11 cellular contexts compared by ENCODE assay signal in genomic region chr11:86040919-86041318, GRCh38. TPM values are rescaled to one million over a fixed set of nuclear protein-coding genes. Genes with fewer than 3 reads are reported as not detected.
DNase-seq lines count a peak whose midpoint lies in the region; ATAC-seq, FAIRE-seq and TF ChIP-seq lines count a peak whose summit lies in the region.
"Had no signal": no experiment of that assay in that cellular context is flagged by ENCODE, and none has a peak within 500 bp of the region (broad histone marks: within the 10 kb centered on the region; RNA-seq: fewer than 3 reads in every experiment).

No MANE protein-coding gene starts in this region.

- H3K27ac Mint-ChIP-seq in naive thymus-derived CD8-positive, alpha-beta T cell, result peak overlapping the region in 6 of 10 donors; percentile 1 to 66 (median 34)

- peaks cover 0 to 14% (median 0%) of the 10 kb centered on the region in 3 donors for H3K36me3 Mint-ChIP-seq in naive thymus-derived CD8-positive, alpha-beta T cell

- peaks cover 0 to 94% (median 73%) of the 10 kb centered on the region in 9 donors for H3K4me1 ChIP-seq in heart right ventricle
- H3K4me1 ChIP-seq in ascending aorta, result peaks cover 8 to 57% of the 10 kb centered on the region in 2 donors
- H3K4me1 ChIP-seq in urinary bladder (ENCODE audit: insufficient read depth), result peaks cover 2% of the 10 kb centered on the region
- peaks cover 16 to 39% of the 10 kb centered on the region in 2 donors for H3K4me1 ChIP-seq in kidney (ENCODE audit: control insufficient read depth in 1 of 2, insufficient read depth in 1 of 2, low read depth in 1 of 2, low read length in 2 of 2)

- H3K4me3 ChIP-seq in heart right ventricle (peak overlapping the region in 4 of 10 donors; percentile 30 to 42 (median 36)), ascending aorta (peak overlapping the region; percentile 47 to 52), urinary bladder (ENCODE audit: low read depth, low read length) (no peak overlapping the region), kidney (ENCODE audit: low read length in 2 of 2) (no peak overlapping the region)

- TF ChIP-seq CTCF in heart right ventricle (IDR thresholded peaks at IDR 0.05), result no peak
- no peak for TF ChIP-seq CTCF in ascending aorta (IDR thresholded peaks at IDR 0.05)
- no peak for TF ChIP-seq CTCF in kidney (IDR thresholded peaks at IDR 0.05; ENCODE audit: borderline replicate concordance, extremely low read depth, insufficient read depth)

- DNase-seq in heart right ventricle (no peak), Right ventricle myocardium inferior (ENCODE audit: missing footprints) (no peak), ascending aorta (ENCODE audit: low spot score in 2 of 2) (no peak), EL (no peak), kidney (no peak), posterior cingulate gyrus (no peak)
- DNase-seq in naive thymus-derived CD8-positive, alpha-beta T cell, result no peak
- DNase-seq: activated CD8-positive, alpha-beta memory T cell treated with anti-CD3 and anti-CD28 coated beads, Interleukin-2, amount 50 U/mL, for 4 hours; Kasumi-1; OCI-M1 had no signal

- H3K9ac ChIP-seq in kidney (ENCODE audit: low read length in 2 of 2), result no peak overlapping the region

- peaks cover 0 to 3% (median 0%) of the 10 kb centered on the region in 9 donors for H3K36me3 ChIP-seq in heart right ventricle
- H3K36me3 ChIP-seq in ascending aorta, result no peaks in the 10 kb centered on the region
- H3K36me3 ChIP-seq in urinary bladder (ENCODE audit: insufficient read depth), result no peaks in the 10 kb centered on the region
- H3K36me3 ChIP-seq in kidney (ENCODE audit: control insufficient read depth in 1 of 2, insufficient read depth in 2 of 2, low read length in 2 of 2), result no peaks in the 10 kb centered on the region

- H3K4me1 Mint-ChIP-seq in naive thymus-derived CD8-positive, alpha-beta T cell, result peaks cover 24 to 65% (median 54%) of the 10 kb centered on the region in 4 donors

- POLR2A ChIA-PET in naive thymus-derived CD8-positive, alpha-beta T cell (lab: Charles Lee), result no interaction called here

- H3K27ac ChIP-seq in heart right ventricle (peak overlapping the region in 7 of 10 donors; percentile 2 to 79 (median 63)), ascending aorta (peak overlapping the region; percentile 34 to 48), urinary bladder (ENCODE audit: low read depth) (peak overlapping the region; percentile 10), kidney (ENCODE audit: low read depth in 2 of 2, low read length in 2 of 2) (peak overlapping the region in 1 of 2 donors; percentile 63)

- H3K9me3 ChIP-seq in heart right ventricle, result no peaks in the 10 kb centered on the region
- no peaks in the 10 kb centered on the region for H3K9me3 ChIP-seq in ascending aorta
- no peaks in the 10 kb centered on the region for H3K9me3 ChIP-seq in kidney (ENCODE audit: control insufficient read depth in 1 of 2, low read length in 2 of 2)

- no peak for FAIRE-seq in kidney (lab: Jason Lieb, UNC)

- ATAC-seq in heart right ventricle (peak in 1 of 8 donors; percentile 25), Right ventricle myocardium inferior (no peak)
- ATAC-seq in naive thymus-derived CD8-positive, alpha-beta T cell, result no peak

- intact Hi-C loops in heart right ventricle (cut with DNase I) (loop anchor here in 8 of 10 donors (2.0 to 10.0 kb wide), 4 partner anchors 28 to 154 kb away; partner anchors contain the start of gene PICALM (in 1 of the 8)), Right ventricle myocardium inferior (cut with DNase I) (no loop called here), ascending aorta (cut with DNase I) (loop anchor here (5.0 to 10.0 kb wide), 3 partner anchors 131 to 186 kb away; partner anchors contain the start of gene CCDC83), kidney (cut with DNase I) (no loop called here), posterior cingulate gyrus (cut with DNase I) (loop anchor here (5.0 to 10.0 kb wide), 2 partner anchors 96 to 151 kb away; no protein-coding TSS in a partner anchor)

- H3K9me3 Mint-ChIP-seq in naive thymus-derived CD8-positive, alpha-beta T cell, result no peaks in the 10 kb centered on the region

- H3K27me3 ChIP-seq in heart right ventricle, result no peaks in the 10 kb centered on the region
- no peaks in the 10 kb centered on the region for H3K27me3 ChIP-seq in ascending aorta

- no peak overlapping the region for H3K4me3 Mint-ChIP-seq in naive thymus-derived CD8-positive, alpha-beta T cell

- H3K27me3 Mint-ChIP-seq in naive thymus-derived CD8-positive, alpha-beta T cell, result no peaks in the 10 kb centered on the region

RNA-seq across cellular contexts. Expression of gene PICALM, which starts 28.0 kb away (rescaled TPM):
- total RNA-seq in heart right ventricle (100 to 1,000 TPM; 124 to 206 (median 170) TPM), Right ventricle myocardium inferior (126 TPM), ascending aorta (158 TPM), urinary bladder (543 TPM), kidney (244 TPM)
- polyA plus RNA-seq in heart right ventricle (10 to 100 TPM; 40.7 to 78.0 TPM), urinary bladder (104 TPM), kidney (ENCODE audit: insufficient read depth, low read depth, low replicate concordance) (118 TPM)
- total RNA-seq in naive thymus-derived CD8-positive, alpha-beta T cell, result 100 to 1,000 TPM; 104 to 112 TPM
- 10 to 100 TPM; 10.4 to 12.0 (median 11.8) TPM for polyA plus RNA-seq in naive thymus-derived CD8-positive, alpha-beta T cell

Comparison
In these comparisons a context has a peak if more than half of its experiments do, and no peak if none do; other contexts are left out.
1. intact Hi-C loops: an anchor here in heart right ventricle (2.0 to 10.0 kb wide), ascending aorta (5.0 to 10.0 kb wide) and posterior cingulate gyrus (5.0 to 10.0 kb wide); none called in Right ventricle myocardium inferior and kidney.
2. H3K4me3 ChIP-seq: peak in ascending aorta (2 of 2); none in urinary bladder (single experiment) and kidney (0 of 2).